Comparison of ENCODE assay signal across 1 cellular context in genomic region chr5:115553082-115553481, GRCh38.
A peak's percentile ranks its signal among the peaks of the same experiment; 100 is the strongest.
TF ChIP-seq lines count a peak whose summit lies in the region.

No MANE protein-coding gene starts in this region.

TF ChIP-seq in HepG2, 621 proteins besides CTCF, POLR2A, EP300 and RAD21:
- TF ChIP-seq CEBPZ (IDR thresholded peaks at IDR 0.05; ENCODE audit: low read length) (no peak), ZBTB42 (CRISPR knock-in tag; IDR thresholded peaks at IDR 0.05) (no peak), FOXA3 (CRISPR knock-in tag; IDR thresholded peaks at IDR 0.05) (no peak), MAFK (conservative IDR thresholded peaks at IDR 0.05 in 1 of 2, IDR thresholded peaks at IDR 0.05 in 1 of 2; ENCODE audit: low read length in 2 of 2) (peak; percentile 69 to 73), HOXA9 (CRISPR knock-in tag; IDR thresholded peaks at IDR 0.05; ENCODE audit: borderline replicate concordance) (no peak), ZNF264 (CRISPR knock-in tag; IDR thresholded peaks at IDR 0.05) (no peak), SOX6 (IDR thresholded peaks at IDR 0.05) (no peak), SOX6 (CRISPR knock-in tag; IDR thresholded peaks at IDR 0.05) (no peak), PLRG1 (conservative IDR thresholded peaks at IDR 0.05) (no peak), PBX2 (CRISPR knock-in tag; IDR thresholded peaks at IDR 0.05) (no peak), MAFF (IDR thresholded peaks at IDR 0.05; ENCODE audit: low read depth, low read length) (peak; percentile 68), ZGPAT (CRISPR knock-in tag; IDR thresholded peaks at IDR 0.05) (no peak), ZNF510 (CRISPR knock-in tag; IDR thresholded peaks at IDR 0.05; ENCODE audit: low read depth) (no peak), ZNF143 (CRISPR knock-in tag; IDR thresholded peaks at IDR 0.05) (no peak), TOPORS (CRISPR knock-in tag; IDR thresholded peaks at IDR 0.05) (no peak), ATF1 (CRISPR knock-in tag; IDR thresholded peaks at IDR 0.05) (no peak)
